11 cellular contexts compared by ENCODE assay signal in genomic region chr4:82515705-82516104, GRCh38. TPM values are rescaled to one million over a fixed set of nuclear protein-coding genes. Genes with fewer than 3 reads are reported as not detected.
A peak's percentile ranks its signal among the peaks of the same experiment; 100 is the strongest.
DNase-seq lines count a peak whose midpoint lies in the region; ATAC-seq, FAIRE-seq and TF ChIP-seq lines count a peak whose summit lies in the region.
"Had no signal": no experiment of that assay in that cellular context is flagged by ENCODE, and none has a peak within 500 bp of the region (broad histone marks: within the 10 kb centered on the region; RNA-seq: fewer than 3 reads in every experiment).

No MANE protein-coding gene starts in this region.

- TF ChIP-seq POLR2A in HepG2 (IDR thresholded peaks at IDR 0.05; ENCODE audit: insufficient read depth in 1 of 2, low read depth in 2 of 2, low read length in 2 of 2) (no peak), transverse colon (IDR thresholded peaks at IDR 0.05) (no peak)

- H4K20me1 ChIP-seq in HepG2 (ENCODE audit: insufficient read depth, low read length): no peaks in the 10 kb centered on the region

- H3K27me3 ChIP-seq in liver (ENCODE audit: control insufficient read depth in 4 of 4, insufficient read depth in 4 of 4, low read length in 3 of 4) (no peaks in the 10 kb centered on the region), HepG2 (ENCODE audit: control insufficient read depth in 1 of 2, insufficient read depth in 2 of 2, low read length in 2 of 2) (no peaks in the 10 kb centered on the region; a peak in 1 of 5 replicates), transverse colon (no peaks in the 10 kb centered on the region)

- intact Hi-C loops in HepG2 (cut with micrococcal nuclease; ENCODE audit: unreplicated experiment) (no loop called here), transverse colon (cut with DNase I; ENCODE audit: low total_unique reads) (no loop called here)

- no peaks in the 10 kb centered on the region for H3K79me2 ChIP-seq in HepG2 (ENCODE audit: insufficient read depth, low read length)

- peaks cover 2 to 18% (median 9%) of the 10 kb centered on the region in 4 donors for H3K4me1 ChIP-seq in liver (ENCODE audit: control insufficient read depth in 4 of 4, insufficient read depth in 4 of 4, low read length in 3 of 4)
- H3K4me1 ChIP-seq in HepG2 (ENCODE audit: insufficient read depth, low read length): no peaks in the 10 kb centered on the region
- no peaks in the 10 kb centered on the region for H3K4me1 ChIP-seq in transverse colon

- H3K27ac Mint-ChIP-seq in chondrocyte (ENCODE audit: unreplicated experiment): peak overlapping the region; percentile 15
- H3K27ac Mint-ChIP-seq: CD14-positive monocyte had no signal

- H3K27ac ChIP-seq in liver (ENCODE audit: low read depth in 1 of 2, low read length in 2 of 2): peak overlapping the region in 1 of 2 donors; percentile 54
- no peak overlapping the region for H3K27ac ChIP-seq in HepG2 (ENCODE audit: extremely low read length, insufficient read depth, low read length)
- no peak overlapping the region for H3K27ac ChIP-seq in transverse colon

- CTCF ChIA-PET in HepG2 (lab: Yijun Ruan, JAX; ENCODE audit: low intra/inter-chr PET ratio, low total read pairs): no interaction called here

- peaks cover 24% of the 10 kb centered on the region for H3K4me1 Mint-ChIP-seq in chondrocyte (ENCODE audit: low read depth)
- H3K4me1 Mint-ChIP-seq: CD14-positive monocyte had no signal

- no peak overlapping the region for H3K4me2 ChIP-seq in HepG2 (ENCODE audit: low read depth, low read length)

- no TSS peak for BruUV-seq in HepG2 (replicated peaks; lab: Mats Ljungman, UMichigan)

- ATAC-seq in HepG2: no peak

- POLR2A ChIA-PET in HepG2 (lab: Yijun Ruan, JAX): no interaction called here

- TF ChIP-seq CTCF in liver (IDR thresholded peaks at IDR 0.05; ENCODE audit: low read depth, low read length, missing input control) (no peak), HepG2 (CRISPR knock-in tag; IDR thresholded peaks at IDR 0.05) (no peak), chondrocyte (IDR thresholded peaks at IDR 0.05) (no peak), transverse colon (IDR thresholded peaks at IDR 0.05) (no peak)

- in situ Hi-C loops in HepG2 (cut with HindIII; ENCODE audit: extremely low pct_ligation_motif_present, low pct_unique_long_range_greater_than_20kb): no loop called here
- in situ Hi-C loops in transverse colon (cut with MboI; ENCODE audit: low pct_ligation_motif_present in 1 of 4, low pct_unique_long_range_greater_than_20kb in 1 of 4, low sequenced_read_pairs in 3 of 4): no loop called here

- no peak overlapping the region for H3K4me3 ChIP-seq in liver (ENCODE audit: low read depth in 1 of 3, low read length in 3 of 3)
- no peak overlapping the region for H3K4me3 ChIP-seq in HepG2 (replicated peaks in 1 of 3; ENCODE audit: insufficient read depth in 1 of 3, low read depth in 2 of 3, low read length in 3 of 3)
- H3K4me3 ChIP-seq in transverse colon: no peak overlapping the region

- H3K36me3 Mint-ChIP-seq in chondrocyte (ENCODE audit: low read depth): no peaks in the 10 kb centered on the region
- H3K36me3 Mint-ChIP-seq: CD14-positive monocyte had no signal

- H3K9me3 Mint-ChIP-seq in chondrocyte (ENCODE audit: low read depth): no peaks in the 10 kb centered on the region

- H3K36me3 ChIP-seq in liver (ENCODE audit: control insufficient read depth in 4 of 4, insufficient read depth in 3 of 4, low read depth in 1 of 4, low read length in 3 of 4): no peaks in the 10 kb centered on the region
- no peaks in the 10 kb centered on the region for H3K36me3 ChIP-seq in HepG2 (replicated peaks in 1 of 2; ENCODE audit: control insufficient read depth in 1 of 2, insufficient read depth in 2 of 2, low read length in 2 of 2)
- H3K36me3 ChIP-seq in transverse colon: no peaks in the 10 kb centered on the region

- DNase-seq in HepG2 (ENCODE audit: low spot score) (no peak), chondrocyte (ENCODE audit: low spot score) (no peak), left kidney (ENCODE audit: low read depth, low spot score) (peak; percentile 17), NCI-H2107 treated with DMSO at 0.1 percent for 48 hours (lab: John Stamatoyannopoulos, UW; ENCODE audit: unreplicated experiment) (no peak), SKM-1 treated with dmso at 0.1 percent for 144 hours (lab: John Stamatoyannopoulos, UW; ENCODE audit: unreplicated experiment) (no peak), transverse colon (no peak), GM19239 (ENCODE audit: insufficient read length, low spot score) (no peak)
- DNase-seq: activated CD4-positive, alpha-beta T cell treated with anti-CD3 and anti-CD28 coated beads for 48 hours; NCI-H748 treated with DMSO at 0.1 percent for 48 hours had no signal

- no peak overlapping the region for H2AFZ ChIP-seq in HepG2 (ENCODE audit: low read length)

- H3K4me3 Mint-ChIP-seq in chondrocyte (ENCODE audit: unreplicated experiment): no peak overlapping the region
- H3K4me3 Mint-ChIP-seq: CD14-positive monocyte had no signal

- TF ChIP-seq RAD21 in liver (IDR thresholded peaks at IDR 0.05): peak in 1 of 2 donors; percentile 53
- TF ChIP-seq RAD21 in HepG2 (CRISPR knock-in tag; IDR thresholded peaks at IDR 0.05): no peak

- WGBS in liver: 51% methylated on average over 3 of the region's 3 CpGs
- WGBS in HepG2 (ENCODE audit: low lambda C conversion rate): 37% methylated on average over 3 of the region's 3 CpGs
- WGBS in transverse colon (ENCODE audit: low coverage in 1 of 2), 2 donors: 52% methylated on average over 3 of the region's 3 CpGs; no CpG with 5 or more reads in 1 of the 2 donors

- H3K9me3 ChIP-seq in liver (ENCODE audit: control insufficient read depth in 4 of 4, low read length in 3 of 4) (no peaks in the 10 kb centered on the region), HepG2 (ENCODE audit: low read length) (no peaks in the 10 kb centered on the region), transverse colon (no peaks in the 10 kb centered on the region)

- no peaks in the 10 kb centered on the region for H3K27me3 Mint-ChIP-seq in chondrocyte (ENCODE audit: low read depth)

- TF ChIP-seq EP300 in HepG2 (IDR thresholded peaks at IDR 0.05; ENCODE audit: low read depth in 2 of 2, low read length in 2 of 2) (no peak), HepG2 (CRISPR knock-in tag; IDR thresholded peaks at IDR 0.05; ENCODE audit: borderline replicate concordance) (no peak), transverse colon (IDR thresholded peaks at IDR 0.05; ENCODE audit: low read depth) (no peak)

- FAIRE-seq in HepG2 (lab: Jason Lieb, UNC) (no peak), GM19239 (lab: Jason Lieb, UNC) (no peak)

- H3K9ac ChIP-seq in liver (ENCODE audit: low read depth in 1 of 2, low read length in 2 of 2) (no peak overlapping the region), HepG2 (ENCODE audit: insufficient read depth, low read depth, low read length) (no peak overlapping the region)

TF ChIP-seq in liver, 16 proteins besides CTCF, POLR2A, EP300 and RAD21 (continues in another document):
- TF ChIP-seq FOXA1 (IDR thresholded peaks at IDR 0.05): peak; percentile 58
- TF ChIP-seq FOXA2 (IDR thresholded peaks at IDR 0.05): peak; percentile 70

TF ChIP-seq in HepG2, 621 proteins besides CTCF, POLR2A, EP300 and RAD21 (continues in another document):
- TF ChIP-seq PHF21A (CRISPR knock-in tag; IDR thresholded peaks at IDR 0.05) (no peak), ZNF430 (CRISPR knock-in tag; IDR thresholded peaks at IDR 0.05) (no peak), ZNF7 (CRISPR knock-in tag; IDR thresholded peaks at IDR 0.05) (no peak), NBN (conservative IDR thresholded peaks at IDR 0.05) (no peak), ZNF883 (CRISPR knock-in tag; IDR thresholded peaks at IDR 0.05; ENCODE audit: not compliant biosample characterization) (no peak), ZNF362 (CRISPR knock-in tag; IDR thresholded peaks at IDR 0.05; ENCODE audit: borderline replicate concordance) (no peak), ZNF335 (CRISPR knock-in tag; IDR thresholded peaks at IDR 0.05) (no peak)

RNA-seq across cellular contexts. Expression of gene TMEM150C, which starts 46.1 kb away (rescaled TPM):
- total RNA-seq in liver (1 to 10 TPM; 4.8 to 8.7 TPM), HepG2 (2016; rRNA removed; fragmentation: Illumina TruSeq; extraction: Trizol) (0.11 and 0.42 TPM in 2 replicates), chondrocyte (1.7 to 2.3 TPM (median 1.7 TPM) in 3 replicates), transverse colon (1 to 10 TPM in 2 of 4 donors, under 1 TPM in 1, not detected in 1; 0.37 to 6.6 (median 5.9) TPM)
- polyA plus RNA-seq in liver (1 to 10 TPM; 4.9 to 5.6 TPM), HepG2 (2011; rRNA removed) (0.24 and 0.33 TPM in 2 replicates)
- not detected in 2 replicates for total RNA-seq in HepG2 (2016; cell fraction: cytosol; rRNA removed; fragmentation: Illumina TruSeq; extraction: Trizol; ENCODE audit: low read depth)
- 0.19 and 0.32 TPM in 2 replicates for total RNA-seq in HepG2 (2016; cell fraction: insoluble cytoplasmic fraction; rRNA removed; fragmentation: Illumina TruSeq; extraction: Trizol)
- 0.12 and 0.14 TPM in 2 replicates for total RNA-seq in HepG2 (2016; cell fraction: membrane; rRNA removed; fragmentation: Illumina TruSeq; extraction: Trizol)
- 0.47 and 0.84 TPM in 2 replicates for total RNA-seq in HepG2 (2016; cell fraction: nucleus; rRNA removed; fragmentation: Illumina TruSeq; extraction: Trizol)
- polyA plus RNA-seq in HepG2 (2011; cell fraction: cytosol; rRNA removed): 0.21 and 0.37 TPM in 2 replicates
- 0.05 and 0.16 TPM in 2 replicates for polyA plus RNA-seq in HepG2 (2011; cell fraction: nucleus; rRNA removed)
- 0.20 and 0.62 TPM in 2 replicates for polyA plus RNA-seq in HepG2 (2012)
- polyA plus RNA-seq in HepG2 (2016; cell fraction: cytosol; fragmentation: Illumina TruSeq; extraction: Trizol; ENCODE audit: low read depth): 0.02 and 0.05 TPM in 2 replicates
- 0.15 and 0.23 TPM in 2 replicates for polyA plus RNA-seq in HepG2 (2016; cell fraction: insoluble cytoplasmic fraction; fragmentation: Illumina TruSeq; extraction: Trizol; ENCODE audit: low read depth)
- polyA plus RNA-seq in HepG2 (2016; cell fraction: membrane; fragmentation: Illumina TruSeq; extraction: Trizol; ENCODE audit: low read depth): 0.05 TPM in 1 of 2 replicates, not detected in the other
- polyA plus RNA-seq in HepG2 (2016; cell fraction: nucleus; fragmentation: Illumina TruSeq; extraction: Trizol; ENCODE audit: insufficient read depth, low read depth): 0.36 and 0.57 TPM in 2 replicates
- 0.28 TPM in 1 of 2 replicates, not detected in the other for polyA minus RNA-seq in HepG2 (2011; rRNA and poly(A)+ RNA removed; ENCODE audit: low replicate concordance)
- polyA minus RNA-seq in HepG2 (2011; cell fraction: cytosol; rRNA and poly(A)+ RNA removed): 0.26 TPM in 1 of 2 replicates, not detected in the other
- polyA minus RNA-seq in HepG2 (2011; cell fraction: nucleus; rRNA and poly(A)+ RNA removed): 0.13 and 0.37 TPM in 2 replicates
- polyA plus RNA-seq: CD14-positive monocyte had no signal
